15 cellular contexts compared by ENCODE assay signal in genomic region chr1:15757016-15757543, GRCh38. TPM values are rescaled to one million over a fixed set of nuclear protein-coding genes. Genes with fewer than 3 reads are reported as not detected.
DNase-seq lines count a peak whose midpoint lies in the region; ATAC-seq lines count a peak whose summit lies in the region.
"Had no signal": no experiment of that assay in that cellular context is flagged by ENCODE, and none has a peak within 500 bp of the region (broad histone marks: within the 10 kb centered on the region; RNA-seq: fewer than 3 reads in every experiment).

No MANE protein-coding gene starts in this region.

- H3K9me3 Mint-ChIP-seq in naive thymus-derived CD8-positive, alpha-beta T cell = peaks cover 0 to 2% (median 0%) of the 10 kb centered on the region in 9 donors
- H3K9me3 Mint-ChIP-seq: T-cell had no signal

- H3K9me3 ChIP-seq in duodenal mucosa (ENCODE audit: control insufficient read depth in 1 of 2, low read length in 2 of 2) = no peaks in the 10 kb centered on the region
- H3K9me3 ChIP-seq in aorta (ENCODE audit: control insufficient read depth, low read length) = no peaks in the 10 kb centered on the region

- H3K27me3 ChIP-seq in duodenal mucosa (ENCODE audit: control insufficient read depth in 1 of 2, insufficient read depth in 2 of 2, low read length in 2 of 2) = no peaks in the 10 kb centered on the region
- no peaks in the 10 kb centered on the region for H3K27me3 ChIP-seq in aorta (ENCODE audit: control insufficient read depth in 1 of 2, insufficient read depth in 2 of 2, low read length in 1 of 2)

- no peak overlapping the region for H3K27ac Mint-ChIP-seq in naive thymus-derived CD8-positive, alpha-beta T cell
- H3K27ac Mint-ChIP-seq: T-cell had no signal

- peak; percentile 35 for DNase-seq in Right ventricle myocardium inferior (ENCODE audit: missing footprints)
- no peak for DNase-seq in left cardiac atrium
- no peak for DNase-seq in naive thymus-derived CD8-positive, alpha-beta T cell
- DNase-seq in aorta = no peak
- DNase-seq in stimulated activated CD4-positive, alpha-beta T cell treated with anti-CD3 and anti-CD28 coated beads, Interleukin-1b, Interleukin-23, amount 100 ng/mL, for 48 hours = no peak
- DNase-seq in MV-4-11 (lab: John Stamatoyannopoulos, UW) = no peak
- DNase-seq: activated CD4-positive, alpha-beta T cell treated with anti-CD3 and anti-CD28 coated beads, Interleukin-2, amount 50 U/mL, for 1 hour; AML-193; NCI-H1417 treated with DMSO at 0.1 percent for 48 hours; stimulated activated naive CD8-positive, alpha-beta T cell treated with anti-CD3 and anti-CD28 coated beads, Interleukin-15, Interleukin-2, amounts not matched to agents 100 U/mL and 50 U/mL, for 24 hours had no signal

- peak overlapping the region in 9 of 10 donors; percentile 8 to 79 (median 42) for H3K4me3 Mint-ChIP-seq in naive thymus-derived CD8-positive, alpha-beta T cell

- POLR2A ChIA-PET in naive thymus-derived CD8-positive, alpha-beta T cell (lab: Charles Lee) = interaction anchor here (0.6 kb wide), 1 partner anchor 440 kb away, joined by 3 read pairs; no protein-coding TSS in a partner anchor

- H3K27ac ChIP-seq in duodenal mucosa (ENCODE audit: low read depth, low read length) = peak overlapping the region; percentile 73
- peak overlapping the region; percentile 87 to 89 for H3K27ac ChIP-seq in aorta (ENCODE audit: low read depth in 1 of 2, low read length in 2 of 2)

- whole genome bisulfite sequencing in aorta, 2 donors = 9 to 15% methylated on average over 9 of the region's 9 CpGs

- H3K36me3 Mint-ChIP-seq in naive thymus-derived CD8-positive, alpha-beta T cell = no peaks in the 10 kb centered on the region
- H3K36me3 Mint-ChIP-seq: T-cell had no signal

- H3K36me3 ChIP-seq in duodenal mucosa (ENCODE audit: control insufficient read depth in 1 of 2, insufficient read depth in 2 of 2, low read length in 2 of 2) = no peaks in the 10 kb centered on the region
- H3K36me3 ChIP-seq in aorta (ENCODE audit: control insufficient read depth in 1 of 2, insufficient read depth in 2 of 2, low read length in 1 of 2) = no peaks in the 10 kb centered on the region

- H3K4me1 ChIP-seq in duodenal mucosa (ENCODE audit: control insufficient read depth in 1 of 2, insufficient read depth in 2 of 2, low read length in 2 of 2) (peaks cover 31 to 34% of the 10 kb centered on the region in 2 donors), aorta (ENCODE audit: control insufficient read depth in 1 of 2, insufficient read depth in 2 of 2, low read length in 2 of 2) (no peaks in the 10 kb centered on the region)

- peak overlapping the region; percentile 83 to 88 for H3K9ac ChIP-seq in duodenal mucosa (ENCODE audit: low read depth in 1 of 2, low read length in 2 of 2)

- H3K4me3 ChIP-seq in duodenal mucosa (ENCODE audit: low read depth in 1 of 2, low read length in 2 of 2) = peak overlapping the region; percentile 66 to 84
- H3K4me3 ChIP-seq in aorta (ENCODE audit: low read length in 2 of 2) = peak overlapping the region; percentile 5 to 98

- peaks cover 7 to 27% (median 20%) of the 10 kb centered on the region in 4 donors for H3K4me1 Mint-ChIP-seq in naive thymus-derived CD8-positive, alpha-beta T cell

- no peak for ATAC-seq in Right ventricle myocardium inferior
- ATAC-seq in left cardiac atrium = no peak
- peak in 1 of 2 donors; percentile 31 for ATAC-seq in naive thymus-derived CD8-positive, alpha-beta T cell
- no peak for ATAC-seq in aorta (ENCODE audit: low FRiP score)
- ATAC-seq in HG03378 (IDR thresholded peaks at IDR 0.05; ENCODE audit: unreplicated experiment) = no peak
- ATAC-seq: stimulated activated naive CD8-positive, alpha-beta T cell treated with anti-CD3 and anti-CD28 coated beads, Interleukin-15, Interleukin-2, amounts not matched to agents 100 U/mL and 50 U/mL, for 24 hours had no signal

- H3K27me3 Mint-ChIP-seq in naive thymus-derived CD8-positive, alpha-beta T cell = peaks cover 23 to 55% (median 39%) of the 10 kb centered on the region in 5 donors

- intact Hi-C loops in Right ventricle myocardium inferior (cut with DNase I) (no loop called here), left cardiac atrium (cut with DNase I) (no loop called here), aorta (cut with DNase I) (no loop called here)

RNA-seq across cellular contexts. Expression of gene FBLIM1, which starts 1.5 kb away (rescaled TPM):
- total RNA-seq in Right ventricle myocardium inferior = 97.6 TPM
- total RNA-seq in left cardiac atrium = 10 to 100 TPM; 75.1 to 82.8 TPM
- total RNA-seq in naive thymus-derived CD8-positive, alpha-beta T cell = not detected
- not detected for polyA plus RNA-seq in naive thymus-derived CD8-positive, alpha-beta T cell
- total RNA-seq in aorta = 100 to 1,000 TPM; 418 to 507 TPM
- 100 to 1,000 TPM; 192 to 584 TPM for polyA plus RNA-seq in aorta

RNA-seq across cellular contexts. Expression of gene TMEM82, which starts 14.8 kb away (rescaled TPM):
- total RNA-seq in Right ventricle myocardium inferior (not detected), left cardiac atrium (not detected), aorta (not detected)
- not detected for total RNA-seq in naive thymus-derived CD8-positive, alpha-beta T cell
- polyA plus RNA-seq in naive thymus-derived CD8-positive, alpha-beta T cell = not detected
- polyA plus RNA-seq in aorta = 1 to 10 TPM in 1 of 2 donors, not detected in 1; 5.8 TPM
- total RNA-seq: dermis blood vessel endothelial cell, G401, T-cell had no signal

RNA-seq across cellular contexts. Expression of gene SLC25A34, which starts 21.0 kb away (rescaled TPM):
- total RNA-seq in Right ventricle myocardium inferior (57.2 TPM), left cardiac atrium (1 to 10 TPM; 5.4 to 7.3 TPM), aorta (1 to 10 TPM; 2.5 to 4.3 TPM)
- 1 to 10 TPM; 2.6 to 3.5 TPM for total RNA-seq in naive thymus-derived CD8-positive, alpha-beta T cell
- polyA plus RNA-seq in naive thymus-derived CD8-positive, alpha-beta T cell = under 1 TPM; 0.09 to 0.30 (median 0.13) TPM
- polyA plus RNA-seq in aorta = 1 to 10 TPM; 5.6 to 9.8 TPM

RNA-seq across cellular contexts. Expression of gene UQCRHL, which starts 50.4 kb away (rescaled TPM):
- total RNA-seq in Right ventricle myocardium inferior (6.2 TPM), left cardiac atrium (1 to 10 TPM; 3.9 to 4.0 TPM), aorta (1 to 10 TPM; 1.2 to 1.3 TPM)
- 1 to 10 TPM; 1.8 to 2.0 TPM for total RNA-seq in naive thymus-derived CD8-positive, alpha-beta T cell
- polyA plus RNA-seq in naive thymus-derived CD8-positive, alpha-beta T cell = 1 to 10 TPM; 1.1 to 1.2 (median 1.2) TPM
- polyA plus RNA-seq in aorta = 1 to 10 TPM; 1.3 to 4.6 TPM

Comparison
In these comparisons a context has a peak if more than half of its experiments do, and no peak if none do; other contexts are left out.
1. RNA of gene FBLIM1, which starts 1.5 kb away (total RNA-seq): 418 to 507 TPM in aorta, 97.6 TPM in Right ventricle myocardium inferior (single experiment) and 75.1 to 82.8 TPM in left cardiac atrium; not detected in naive thymus-derived CD8-positive, alpha-beta T cell; every median in the first group is over 10 times any median in the second.